ENCODE assay signal across 1 cellular context in genomic region chr3:23888617-23889228, GRCh38.
TF ChIP-seq lines count a peak whose summit lies in the region.

No MANE protein-coding gene starts in this region.

TF ChIP-seq in HEK293, 187 proteins besides CTCF, POLR2A, EP300 and RAD21 (continued from another document):
- peak; percentile 42; the same call in 1 of the 2 replicates for TF ChIP-seq PRDM6 (tag by site-specific recombination; IDR thresholded peaks at IDR 0.05)
